Comparison of ENCODE assay signal across 18 cellular contexts in the genomic region with DNA sequence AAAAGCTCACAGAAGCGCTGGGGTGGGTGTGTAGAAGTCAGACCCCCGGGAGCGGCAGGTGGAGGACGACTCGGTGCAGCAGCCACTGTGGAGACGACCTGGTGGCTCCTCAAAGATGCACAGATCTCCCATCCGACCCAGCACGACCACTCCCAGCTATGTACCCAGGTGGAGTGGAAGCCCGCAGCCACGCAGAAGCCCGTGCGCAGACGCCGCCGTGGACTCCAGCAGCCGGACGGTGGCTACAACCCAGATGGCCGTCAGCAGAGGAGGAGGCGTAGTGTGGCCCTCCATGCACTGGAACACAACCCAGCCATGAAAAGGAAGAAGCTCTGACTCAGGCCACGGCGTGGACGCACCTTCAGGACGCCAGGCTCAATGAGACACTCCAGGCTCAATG. TPM values are rescaled to one million over a fixed set of nuclear protein-coding genes. Genes with fewer than 3 reads are reported as not detected.
DNase-seq lines count a peak whose midpoint lies in the region; ATAC-seq, FAIRE-seq and TF ChIP-seq lines count a peak whose summit lies in the region.
"Had no signal": no experiment of that assay in that cellular context is flagged by ENCODE, and none has a peak within 500 bp of the region (broad histone marks: within the 10 kb centered on the region; RNA-seq: fewer than 3 reads in every experiment).

No MANE protein-coding gene starts in this region.

- no peak overlapping the region for H4K91ac ChIP-seq in H1 (replicated peaks; ENCODE audit: insufficient read length, low read length)
- H4K91ac ChIP-seq in trophoblast cell (ENCODE audit: low read depth, low read length) = no peak overlapping the region

- H2AFZ ChIP-seq in H1 (ENCODE audit: low read length) (no peak overlapping the region), trophoblast cell (ENCODE audit: insufficient read depth, low read length, poor library complexity) (no peak overlapping the region)

- H2BK5ac ChIP-seq in H1 (ENCODE audit: low read depth, low read length) = no peak overlapping the region
- no peak overlapping the region for H2BK5ac ChIP-seq in trophoblast cell (ENCODE audit: low read depth, low read length, poor library complexity)

- peak overlapping the region in 1 of 11 experiments; percentile 76; a peak in 2 of 22 replicates for H3K9ac ChIP-seq in BLaER1 treated with 17β-estradiol and CSF1 and Interleukin-3, amounts not matched to agents 10 nM and 100 nM
- H3K9ac ChIP-seq in H1 (replicated peaks in 1 of 4; ENCODE audit: extremely low read depth in 1 of 4, low read depth in 3 of 4, low read length in 3 of 4) (no peak overlapping the region), trophoblast cell (ENCODE audit: low read length) (no peak overlapping the region)

- H3K4me1 ChIP-seq in BLaER1 treated with 17β-estradiol and CSF1 and Interleukin-3, amounts not matched to agents 10 nM and 100 nM = peaks cover 54 to 82% (median 73%) of the 10 kb centered on the region in 10 experiments
- H3K4me1 ChIP-seq in H1 (replicated peaks in 1 of 4; ENCODE audit: control insufficient read depth in 3 of 4, insufficient read depth in 4 of 4, low read length in 3 of 4) (no peaks in the 10 kb centered on the region; a peak in 1 of 7 replicates), trophoblast cell (ENCODE audit: control insufficient read depth in 1 of 2, insufficient read depth in 2 of 2, low read length in 2 of 2) (no peaks in the 10 kb centered on the region)
- H3K4me1 ChIP-seq: BE2C, Caco-2, HAP-1 had no signal

- H3K4ac ChIP-seq in H1 (replicated peaks; ENCODE audit: insufficient read length, low read depth, low read length) (no peak overlapping the region), trophoblast cell (ENCODE audit: low read depth, low read length) (peak overlapping the region; percentile 64)

- H3K27me3 ChIP-seq in BLaER1 treated with 17β-estradiol and CSF1 and Interleukin-3, amounts not matched to agents 10 nM and 100 nM = no peaks in the 10 kb centered on the region
- no peaks in the 10 kb centered on the region for H3K27me3 ChIP-seq in H1 (replicated peaks in 1 of 4; ENCODE audit: control insufficient read depth in 3 of 4, extremely low read depth in 1 of 4, insufficient read depth in 3 of 4, low read length in 3 of 4)
- H3K27me3 ChIP-seq in trophoblast cell (ENCODE audit: insufficient read depth, low read length) = no peaks in the 10 kb centered on the region
- H3K27me3 ChIP-seq: BE2C had no signal

- H2AK5ac ChIP-seq in H1 (ENCODE audit: low read depth, low read length) (no peak overlapping the region), trophoblast cell (ENCODE audit: low read length) (no peak overlapping the region)

- no peak overlapping the region for H3K14ac ChIP-seq in H1 (ENCODE audit: insufficient read length)
- H3K14ac ChIP-seq in trophoblast cell (ENCODE audit: low read length) = no peak overlapping the region

- no peak overlapping the region for H4K5ac ChIP-seq in H1 (ENCODE audit: insufficient read length, low read depth, low read length)

- no peak for TF ChIP-seq POLR2A in H1 (IDR thresholded peaks at IDR 0.05; ENCODE audit: control extremely low read depth in 1 of 2, low read depth in 2 of 2, low read length in 2 of 2)

- peaks cover 8 to 59% of the 10 kb centered on the region in 2 experiments; a peak in 3 of 4 replicates for H3K79me2 ChIP-seq in H1 (ENCODE audit: control insufficient read depth in 1 of 2, insufficient read depth in 2 of 2, low read length in 2 of 2)
- peaks cover 2% of the 10 kb centered on the region for H3K79me2 ChIP-seq in trophoblast cell (ENCODE audit: control insufficient read depth, insufficient read depth, low read length, poor library complexity)

- 95% methylated on average over 23 of the region's 23 CpGs; no CpG with 5 or more reads in 1 of the 2 experiments for WGBS in H1 (ENCODE audit: extremely low coverage in 1 of 2, insufficient coverage in 1 of 2, insufficient read length in 1 of 2, insufficient replicate concordance in 2 of 2, low coverage in 1 of 2, low lambda C conversion rate in 2 of 2, missing lambda C conversion rate in 1 of 2), 2 experiments
- no CpG with 5 or more reads among the region's 23 CpGs for WGBS in trophoblast cell (ENCODE audit: extremely low coverage, insufficient coverage, insufficient read length)

- H3K9me3 ChIP-seq in BLaER1 treated with 17β-estradiol and CSF1 and Interleukin-3, amounts not matched to agents 10 nM and 100 nM (replicated peaks in 1 of 11) = no peaks in the 10 kb centered on the region
- H3K9me3 ChIP-seq in H1 (ENCODE audit: insufficient read depth in 2 of 2, low read depth in 1 of 2, low read length in 1 of 2) (no peaks in the 10 kb centered on the region), trophoblast cell (ENCODE audit: insufficient read depth, low read depth, low read length) (peaks cover 2% of the 10 kb centered on the region)
- H3K9me3 ChIP-seq: BE2C, Caco-2, HAP-1 had no signal

- H3K56ac ChIP-seq in H1 (replicated peaks; ENCODE audit: insufficient read length, low read depth, low read length) = no peak overlapping the region

- no peak overlapping the region for H2BK20ac ChIP-seq in H1 (ENCODE audit: low read length)

- H4K20me1 ChIP-seq in BLaER1 treated with 17β-estradiol and CSF1 and Interleukin-3, amounts not matched to agents 10 nM and 100 nM = peaks cover 78 to 95% (median 91%) of the 10 kb centered on the region in 11 experiments
- H4K20me1 ChIP-seq in H1 (replicated peaks in 1 of 2; ENCODE audit: control insufficient read depth in 1 of 2, insufficient read depth in 2 of 2, low read length in 2 of 2) = peaks cover 14 to 38% of the 10 kb centered on the region in 2 experiments

- H4K12ac ChIP-seq in trophoblast cell (ENCODE audit: low read depth, low read length) = no peak overlapping the region

- no peak overlapping the region for H3K4me3 ChIP-seq in BLaER1 treated with 17β-estradiol and CSF1 and Interleukin-3, amounts not matched to agents 10 nM and 100 nM
- H3K4me3 ChIP-seq in H1 (ENCODE audit: extremely low read depth in 1 of 4, insufficient read depth in 2 of 4, low read depth in 3 of 4, low read length in 4 of 4) = no peak overlapping the region
- H3K4me3 ChIP-seq in trophoblast cell (ENCODE audit: low read depth, low read length) = no peak overlapping the region
- H3K4me3 ChIP-seq: HAP-1 had no signal

- CTCF ChIA-PET in H1 (lab: Charles Lee; ENCODE audit: partially characterized antibody) = interaction anchor here (0.7 to 2.1 kb wide), 5 partner anchors 14 to 125 kb away, joined by 3 to 7 read pairs (median 3); no protein-coding TSS in a partner anchor

- no peak overlapping the region for H3K18ac ChIP-seq in H1 (ENCODE audit: extremely low read depth, low read length)
- H3K18ac ChIP-seq in trophoblast cell (ENCODE audit: low read length) = no peak overlapping the region

- H3K4me2 ChIP-seq in BLaER1 treated with 17β-estradiol and CSF1 and Interleukin-3, amounts not matched to agents 10 nM and 100 nM = peak overlapping the region in 8 of 11 experiments; percentile 93 to 100 (median 98); a peak in 11 of 22 replicates
- H3K4me2 ChIP-seq in H1 (ENCODE audit: insufficient read depth in 1 of 2, low read depth in 2 of 2, low read length in 2 of 2) (no peak overlapping the region), trophoblast cell (ENCODE audit: low read length) (no peak overlapping the region)

- H3K23ac ChIP-seq in H1 (ENCODE audit: insufficient read length) (no peak overlapping the region), trophoblast cell (ENCODE audit: low read length) (no peak overlapping the region)

- H3K79me1 ChIP-seq in H1 (ENCODE audit: low read depth, low read length) (peaks cover 13% of the 10 kb centered on the region; the same call in 1 of the 2 replicates), trophoblast cell (ENCODE audit: low read length) (no peaks in the 10 kb centered on the region)

- peak overlapping the region in 1 of 11 experiments; percentile 75; a peak in 1 of 22 replicates for H3K27ac ChIP-seq in BLaER1 treated with 17β-estradiol and CSF1 and Interleukin-3, amounts not matched to agents 10 nM and 100 nM
- H3K27ac ChIP-seq in H1 (ENCODE audit: low read depth, low read length) = no peak overlapping the region
- no peak overlapping the region for H3K27ac ChIP-seq in trophoblast cell (ENCODE audit: low read depth, low read length)
- H3K27ac ChIP-seq: HL-60 had no signal

- H2BK15ac ChIP-seq in H1 (ENCODE audit: low read length) = no peak overlapping the region

- no peaks in the 10 kb centered on the region for H3K23me2 ChIP-seq in H1 (ENCODE audit: low read depth, low read length)

- no peak for FAIRE-seq in H1 (lab: Jason Lieb, UNC)
- FAIRE-seq: A204.1, GM12892, GM19239 had no signal

- peak overlapping the region; percentile 68; the same call in 1 of the 2 replicates for H4K8ac ChIP-seq in H1 (ENCODE audit: extremely low read depth, insufficient read depth, low read length)
- no peak overlapping the region for H4K8ac ChIP-seq in trophoblast cell (ENCODE audit: low read depth, low read length)

- no peak for TF ChIP-seq EP300 in H1 (IDR thresholded peaks at IDR 0.05; ENCODE audit: borderline replicate concordance in 1 of 2, low read depth in 2 of 2, low read length in 2 of 2)

- no peak for ATAC-seq in GM18873 (IDR thresholded peaks at IDR 0.05; ENCODE audit: low FRiP score, unreplicated experiment)
- ATAC-seq in HG02623 (IDR thresholded peaks at IDR 0.05; ENCODE audit: unreplicated experiment) = no peak

- DNase-seq in H1 (ENCODE audit: low read depth in 1 of 2, low spot score in 2 of 2) (no peak), trophoblast cell (peak in 1 of 2 donors; percentile 29)
- DNase-seq: BE2C; Caco-2; CD8-positive, alpha-beta memory T cell; DND-41; GDM1; GOT3; HFFc6; KBM-7 had no signal

- no peak for TF ChIP-seq RAD21 in H1 (IDR thresholded peaks at IDR 0.05 in 1 of 2, conservative IDR thresholded peaks at IDR 0.05 in 1 of 2; ENCODE audit: low read depth in 2 of 2, low read length in 2 of 2)

- TF ChIP-seq CTCF in H1 (IDR thresholded peaks at IDR 0.05; ENCODE audit: control extremely low read depth in 1 of 3, insufficient read depth in 1 of 3, low read depth in 1 of 3, low read length in 3 of 3) = no peak

- H2BK120ac ChIP-seq in H1 (replicated peaks; ENCODE audit: low read depth, low read length) = no peak overlapping the region
- no peak overlapping the region for H2BK120ac ChIP-seq in trophoblast cell (ENCODE audit: insufficient read depth, low read length, poor library complexity)

- peaks cover 6 to 37% (median 22%) of the 10 kb centered on the region in 11 experiments; a peak in 19 of 22 replicates for H3K36me3 ChIP-seq in BLaER1 treated with 17β-estradiol and CSF1 and Interleukin-3, amounts not matched to agents 10 nM and 100 nM
- H3K36me3 ChIP-seq in H1 (ENCODE audit: control insufficient read depth in 2 of 4, insufficient read depth in 4 of 4, low read length in 3 of 4) (peaks cover 0 to 4% (median 2%) of the 10 kb centered on the region in 4 experiments; a peak in 3 of 8 replicates), trophoblast cell (ENCODE audit: control insufficient read depth in 1 of 2, insufficient read depth in 2 of 2, low read length in 2 of 2) (peaks cover 13 to 20% of the 10 kb centered on the region in 2 experiments)

- POLR2A ChIA-PET in H1 (lab: Charles Lee; ENCODE audit: partially characterized antibody) = no interaction called here

- H2BK12ac ChIP-seq in H1 (ENCODE audit: low read depth, low read length) = no peak overlapping the region
- H2BK12ac ChIP-seq in trophoblast cell (ENCODE audit: low read length) = no peak overlapping the region

RNA-seq across cellular contexts. Expression of a gene that starts 21.7 kb away (rescaled TPM):
- total RNA-seq in H1 (2021; fragmentation: NEBNext Ultra II Directional; extraction: Animal tissue kit (Norgen Biotek cat#: 25700)) = 99.5 and 108 TPM in 2 replicates
- 130 and 184 TPM in 2 replicates for polyA plus RNA-seq in H1 (2011; rRNA removed)
- polyA plus RNA-seq in H1 (2011; cell fraction: cytosol; rRNA removed) = 123 TPM
- 379 TPM for polyA plus RNA-seq in H1 (2011; cell fraction: nucleus; rRNA removed)
- 99.6 to 116 TPM (median 105 TPM) in 4 replicates for polyA plus RNA-seq in H1 (2012, experiment 1 of 2)
- 147 TPM for polyA plus RNA-seq in H1 (2012, experiment 2 of 2)
- polyA plus RNA-seq in H1 (2013, experiment 1 of 2) = 141 TPM
- 142 TPM for polyA plus RNA-seq in H1 (2013, experiment 2 of 2)
- polyA minus RNA-seq in H1 (2011; rRNA and poly(A)+ RNA removed) = 46.6 and 71.7 TPM in 2 replicates
- polyA minus RNA-seq in H1 (2011; cell fraction: cytosol; rRNA and poly(A)+ RNA removed) = 61.9 TPM
- polyA minus RNA-seq in H1 (2011; cell fraction: nucleus; rRNA and poly(A)+ RNA removed) = 59.6 TPM
- polyA plus RNA-seq in trophoblast cell (2013) = 92.2 and 93.2 TPM in 2 replicates

RNA-seq across cellular contexts. Expression of a gene that starts 52.8 kb away (rescaled TPM):
- 92.3 and 95.3 TPM in 2 replicates for total RNA-seq in H1 (2021; fragmentation: NEBNext Ultra II Directional; extraction: Animal tissue kit (Norgen Biotek cat#: 25700))
- polyA plus RNA-seq in H1 (2011; rRNA removed) = 91.7 and 142 TPM in 2 replicates
- polyA plus RNA-seq in H1 (2011; cell fraction: cytosol; rRNA removed) = 63.4 TPM
- polyA plus RNA-seq in H1 (2011; cell fraction: nucleus; rRNA removed) = 97.0 TPM
- polyA plus RNA-seq in H1 (2012, experiment 1 of 2) = 66.1 to 117 TPM (median 109 TPM) in 4 replicates
- polyA plus RNA-seq in H1 (2012, experiment 2 of 2) = 90.9 TPM
- polyA plus RNA-seq in H1 (2013, experiment 1 of 2) = 59.3 TPM
- polyA plus RNA-seq in H1 (2013, experiment 2 of 2) = 59.3 TPM
- 28.7 and 37.4 TPM in 2 replicates for polyA minus RNA-seq in H1 (2011; rRNA and poly(A)+ RNA removed)
- polyA minus RNA-seq in H1 (2011; cell fraction: cytosol; rRNA and poly(A)+ RNA removed) = 82.9 TPM
- polyA minus RNA-seq in H1 (2011; cell fraction: nucleus; rRNA and poly(A)+ RNA removed) = 47.7 TPM
- polyA plus RNA-seq in trophoblast cell (2013) = 43.8 and 44.5 TPM in 2 replicates

RNA-seq across cellular contexts. Expression of a gene that starts 57.5 kb away (rescaled TPM):
- total RNA-seq in H1 (2021; fragmentation: NEBNext Ultra II Directional; extraction: Animal tissue kit (Norgen Biotek cat#: 25700)) = 10.2 and 10.8 TPM in 2 replicates
- polyA plus RNA-seq in H1 (2011; rRNA removed) = 5.4 and 9.8 TPM in 2 replicates
- 3.8 TPM for polyA plus RNA-seq in H1 (2011; cell fraction: cytosol; rRNA removed)
- polyA plus RNA-seq in H1 (2011; cell fraction: nucleus; rRNA removed) = 8.3 TPM
- polyA plus RNA-seq in H1 (2012, experiment 1 of 2) = 2.4 to 6.3 TPM (median 5.5 TPM) in 4 replicates
- 4.1 TPM for polyA plus RNA-seq in H1 (2012, experiment 2 of 2)
- polyA plus RNA-seq in H1 (2013, experiment 1 of 2) = 7.0 TPM
- polyA plus RNA-seq in H1 (2013, experiment 2 of 2) = 6.6 TPM
- 1.0 TPM in 1 of 2 replicates, not detected in the other for polyA minus RNA-seq in H1 (2011; rRNA and poly(A)+ RNA removed)
- 7.4 TPM for polyA minus RNA-seq in H1 (2011; cell fraction: cytosol; rRNA and poly(A)+ RNA removed)
- polyA minus RNA-seq in H1 (2011; cell fraction: nucleus; rRNA and poly(A)+ RNA removed) = 7.8 TPM
- 10.9 and 12.1 TPM in 2 replicates for polyA plus RNA-seq in trophoblast cell (2013)

RNA-seq across cellular contexts. Expression of a gene that starts 57.5 kb away (rescaled TPM):
- total RNA-seq in H1 (2021; fragmentation: NEBNext Ultra II Directional; extraction: Animal tissue kit (Norgen Biotek cat#: 25700)) = 61.4 and 65.7 TPM in 2 replicates
- 17.1 and 39.6 TPM in 2 replicates for polyA plus RNA-seq in H1 (2011; rRNA removed)
- 24.4 TPM for polyA plus RNA-seq in H1 (2011; cell fraction: cytosol; rRNA removed)
- polyA plus RNA-seq in H1 (2011; cell fraction: nucleus; rRNA removed) = 75.6 TPM
- polyA plus RNA-seq in H1 (2012, experiment 1 of 2) = 35.8 to 66.0 TPM (median 58.3 TPM) in 4 replicates
- 37.8 TPM for polyA plus RNA-seq in H1 (2012, experiment 2 of 2)
- polyA plus RNA-seq in H1 (2013, experiment 1 of 2) = 58.4 TPM
- polyA plus RNA-seq in H1 (2013, experiment 2 of 2) = 60.6 TPM
- polyA minus RNA-seq in H1 (2011; rRNA and poly(A)+ RNA removed) = 20.5 TPM in 2 replicates
- 26.4 TPM for polyA minus RNA-seq in H1 (2011; cell fraction: cytosol; rRNA and poly(A)+ RNA removed)
- 39.3 TPM for polyA minus RNA-seq in H1 (2011; cell fraction: nucleus; rRNA and poly(A)+ RNA removed)
- 70.2 and 70.3 TPM in 2 replicates for polyA plus RNA-seq in trophoblast cell (2013)

Comparison
In these comparisons a context has a peak if more than half of its experiments do, and no peak if none do; other contexts are left out.
1. H3K4me2 ChIP-seq: peak in BLaER1 treated with 17β-estradiol and CSF1 and Interleukin-3, amounts not matched to agents 10 nM and 100 nM (8 of 11); none in H1 (0 of 2) and trophoblast cell (single experiment).